In genomic region chr19:48895226-48895625, GRCh38 we compare ENCODE assay signal across 20 cellular contexts. TPM values are rescaled to one million over a fixed set of nuclear protein-coding genes. Genes with fewer than 3 reads are reported as not detected.
DNase-seq lines count a peak whose midpoint lies in the region; ATAC-seq, FAIRE-seq and TF ChIP-seq lines count a peak whose summit lies in the region.
"Had no signal": no experiment of that assay in that cellular context is flagged by ENCODE, and none has a peak within 500 bp of the region (broad histone marks: within the 10 kb centered on the region; RNA-seq: fewer than 3 reads in every experiment).

No MANE protein-coding gene starts in this region.

- peak overlapping the region; percentile 30 for H2BK12ac ChIP-seq in neuronal stem cell (ENCODE audit: low read length)

- CTCF ChIA-PET in GM12878 (lab: Yijun Ruan, JAX): interaction anchor here (1.3 to 1.4 kb wide), 2 partner anchors 9 to 53 kb away, joined by 5 to 6 read pairs; no protein-coding TSS in a partner anchor

- H2AK5ac ChIP-seq in neuronal stem cell (ENCODE audit: low read depth, low read length): peak overlapping the region; percentile 88

- H3K27me3 ChIP-seq in BLaER1: peaks cover 24% of the 10 kb centered on the region
- no peaks in the 10 kb centered on the region for H3K27me3 ChIP-seq in GM12878 (replicated peaks in 1 of 2; ENCODE audit: control insufficient read depth in 2 of 2, insufficient read depth in 2 of 2, low read length in 1 of 2)
- peaks cover 0 to 3% (median 0%) of the 10 kb centered on the region in 3 experiments for H3K27me3 ChIP-seq in neuronal stem cell (ENCODE audit: control insufficient read depth in 3 of 3, insufficient read depth in 3 of 3, low read depth in 1 of 3, low read length in 3 of 3)
- no peaks in the 10 kb centered on the region for H3K27me3 ChIP-seq in upper lobe of right lung
- H3K27me3 ChIP-seq: body of pancreas had no signal

- H3K14ac ChIP-seq in neuronal stem cell (ENCODE audit: low read length): no peak overlapping the region

- SMC1A ChIA-PET in GM12878 (lab: Charles Lee; ENCODE audit: uncharacterized antibody, unreplicated experiment): interaction anchor here (1.7 to 2.5 kb wide), 2 partner anchors 10 to 58 kb away, joined by 3 to 10 read pairs; no protein-coding TSS in a partner anchor

- no peak overlapping the region for H2AFZ ChIP-seq in GM12878 (ENCODE audit: control insufficient read depth, low read depth, low read length)
- peak overlapping the region; percentile 19 for H2AFZ ChIP-seq in neuronal stem cell (ENCODE audit: low read length)

- H3K9ac ChIP-seq in BLaER1 (no peak overlapping the region), ES-I3 (ENCODE audit: low read depth, low read length) (peak overlapping the region; percentile 56; the same call in 1 of the 2 replicates), GM12878 (ENCODE audit: control insufficient read depth, insufficient read depth, low read length) (no peak overlapping the region), neuronal stem cell (ENCODE audit: low read depth, low read length, poor library complexity) (no peak overlapping the region)

- no peak for TF ChIP-seq POLR2A in GM12878 (IDR thresholded peaks at IDR 0.05; ENCODE audit: low read depth, low read length)

- peak overlapping the region; percentile 5 for H2BK15ac ChIP-seq in neuronal stem cell (ENCODE audit: low read length)

- peaks cover 1% of the 10 kb centered on the region for H3K79me2 ChIP-seq in GM12878 (ENCODE audit: control insufficient read depth, insufficient read depth, low read length)

- no peak for TF ChIP-seq EP300 in GM12878 (IDR thresholded peaks at IDR 0.05; ENCODE audit: borderline replicate concordance in 1 of 2, control insufficient read depth in 1 of 2, low read depth in 2 of 2, low read length in 2 of 2)

- H3K4me1 ChIP-seq in BLaER1 (peaks cover 48% of the 10 kb centered on the region), ES-I3 (ENCODE audit: insufficient read depth, low read length) (no peaks in the 10 kb centered on the region; the same call in 1 of the 2 replicates), GM12878 (ENCODE audit: control insufficient read depth, insufficient read depth, low read length) (peaks cover 10% of the 10 kb centered on the region), neuronal stem cell (ENCODE audit: control insufficient read depth in 2 of 2, insufficient read depth in 1 of 2, low read depth in 1 of 2, low read length in 2 of 2) (peaks cover 2 to 4% of the 10 kb centered on the region in 2 donors), upper lobe of right lung (peaks cover 14% of the 10 kb centered on the region)
- H3K4me1 ChIP-seq: body of pancreas had no signal

- H3K23ac ChIP-seq in neuronal stem cell (ENCODE audit: low read depth, low read length, poor library complexity): no peak overlapping the region

- peak overlapping the region; percentile 17 for H3K4ac ChIP-seq in neuronal stem cell (ENCODE audit: low read length)

- peak overlapping the region; percentile 74 for H3K18ac ChIP-seq in neuronal stem cell (ENCODE audit: low read length)

- H2BK120ac ChIP-seq in neuronal stem cell (ENCODE audit: low read depth, low read length): no peak overlapping the region

- no peak overlapping the region for H4K91ac ChIP-seq in neuronal stem cell (ENCODE audit: low read depth, low read length, poor library complexity)

- no peaks in the 10 kb centered on the region for H3K9me3 ChIP-seq in BLaER1
- no peaks in the 10 kb centered on the region for H3K9me3 ChIP-seq in ES-I3 (ENCODE audit: control insufficient read depth, insufficient read depth, low read length)
- no peaks in the 10 kb centered on the region for H3K9me3 ChIP-seq in GM12878 (replicated peaks; ENCODE audit: control insufficient read depth, insufficient read depth, low read length)
- H3K9me3 ChIP-seq in neuronal stem cell (replicated peaks in 1 of 2; ENCODE audit: control insufficient read depth in 2 of 2, insufficient read depth in 1 of 2, low read depth in 1 of 2, low read length in 2 of 2): no peaks in the 10 kb centered on the region
- no peaks in the 10 kb centered on the region for H3K9me3 ChIP-seq in upper lobe of right lung
- H3K9me3 ChIP-seq: body of pancreas, neutrophil had no signal

- 67% methylated on average over 21 of the region's 21 CpGs for WGBS in GM12878 (ENCODE audit: insufficient coverage, insufficient replicate concordance, low lambda C conversion rate, missing lambda C conversion rate)
- no CpG with 5 or more reads among the region's 21 CpGs for WGBS in neuronal stem cell (ENCODE audit: extremely low coverage in 2 of 2, insufficient read length in 2 of 2, insufficient replicate concordance in 1 of 2), 2 donors

- no peaks in the 10 kb centered on the region for H3K79me1 ChIP-seq in neuronal stem cell (ENCODE audit: low read depth, low read length)

- H3K27ac ChIP-seq in BLaER1: no peak overlapping the region
- H3K27ac ChIP-seq in GM12878 (ENCODE audit: control insufficient read depth, insufficient read depth): peak overlapping the region; percentile 33; the same call in 1 of the 2 replicates
- H3K27ac ChIP-seq in neuronal stem cell (replicated peaks; ENCODE audit: low read length): no peak overlapping the region
- H3K27ac ChIP-seq in upper lobe of right lung: no peak overlapping the region
- H3K27ac ChIP-seq: neutrophil, WERI-Rb-1 had no signal

- peak overlapping the region; percentile 92 for H4K8ac ChIP-seq in neuronal stem cell (ENCODE audit: low read depth, low read length)

- DNase-seq in GM12878 (ENCODE audit: low read depth, low spot score) (no peak), neuronal stem cell (ENCODE audit: low spot score) (no peak), upper lobe of right lung (no peak), midbrain (lab: John Stamatoyannopoulos, UW) (no peak)
- DNase-seq: activated CD4-positive, alpha-beta memory T cell treated with anti-CD3 and anti-CD28 coated beads for 36 hours; body of pancreas; effector memory CD8-positive, alpha-beta T cell; glutamatergic neuron; NCI-H1105; NCI-H2081; NCI-H510A; stimulated activated CD4-positive, alpha-beta T cell treated with anti-CD3 and anti-CD28 coated beads, Interleukin-4, amount 100 ng/mL, for 24 hours; WERI-Rb-1 had no signal

- POLR2A ChIA-PET in GM12878 (lab: Charles Lee): interaction anchor here (0.6 to 2.6 kb wide), 8 partner anchors 9 to 567 kb away, joined by 3 to 22 read pairs (median 4); partner anchors contain the start of gene PPP1R15A

- H3K36me3 ChIP-seq in BLaER1: no peaks in the 10 kb centered on the region
- no peaks in the 10 kb centered on the region for H3K36me3 ChIP-seq in ES-I3 (ENCODE audit: insufficient read depth, low read length)
- H3K36me3 ChIP-seq in GM12878 (ENCODE audit: control insufficient read depth in 2 of 2, insufficient read depth in 2 of 2, low read length in 1 of 2): no peaks in the 10 kb centered on the region
- H3K36me3 ChIP-seq in neuronal stem cell (replicated peaks in 1 of 2; ENCODE audit: control insufficient read depth in 2 of 2, insufficient read depth in 2 of 2, low read length in 2 of 2): no peaks in the 10 kb centered on the region
- no peaks in the 10 kb centered on the region for H3K36me3 ChIP-seq in upper lobe of right lung
- H3K36me3 ChIP-seq: neutrophil, WERI-Rb-1 had no signal

- H2BK5ac ChIP-seq in neuronal stem cell (ENCODE audit: low read length): no peak overlapping the region

- H4K20me1 ChIP-seq in BLaER1 (no peaks in the 10 kb centered on the region), GM12878 (ENCODE audit: control insufficient read depth, insufficient read depth) (no peaks in the 10 kb centered on the region)

- in situ Hi-C loops in GM12878 (cut with MboI): no loop called here

- ATAC-seq in GM12878 (no peak), upper lobe of right lung (no peak), HG03135 (IDR thresholded peaks at IDR 0.05; ENCODE audit: unreplicated experiment) (no peak)
- ATAC-seq: activated naive CD4-positive, alpha-beta T cell treated with anti-CD3 and anti-CD28 coated beads, Interleukin-2, amount 50 U/mL, for 72 hours; body of pancreas; effector memory CD8-positive, alpha-beta T cell had no signal

- TF ChIP-seq CTCF in GM12878 (IDR thresholded peaks at IDR 0.05 in 2 of 3, conservative IDR thresholded peaks at IDR 0.05 in 1 of 3; ENCODE audit: control insufficient read depth in 2 of 3, extremely low read depth in 1 of 3, insufficient read depth in 1 of 3, low read depth in 3 of 3, low read length in 3 of 3) (no peak), upper lobe of right lung (IDR thresholded peaks at IDR 0.05) (no peak)

- no peak for TF ChIP-seq RAD21 in GM12878 (IDR thresholded peaks at IDR 0.05; ENCODE audit: insufficient read depth, low read depth, low read length)

- H3K4me2 ChIP-seq in BLaER1 (peak overlapping the region; percentile 78), GM12878 (ENCODE audit: control insufficient read depth, insufficient read depth) (peak overlapping the region; percentile 31), neuronal stem cell (ENCODE audit: insufficient read depth, low read length, poor library complexity, severe bottlenecking) (no peak overlapping the region)

- FAIRE-seq in GM12878 (lab: Jason Lieb, UNC): no peak

- intact Hi-C loops in GM12878 (cut with micrococcal nuclease; ENCODE audit: unreplicated experiment) (no loop called here), upper lobe of right lung (cut with DNase I) (no loop called here)

- RAD21 ChIA-PET in GM12878 (lab: Charles Lee; ENCODE audit: unreplicated experiment): interaction anchor here (1.0 to 2.0 kb wide), 2 partner anchors 21 to 67 kb away, joined by 5 to 10 read pairs; no protein-coding TSS in a partner anchor

- BruUV-seq in GM12878 (replicated peaks; lab: Mats Ljungman, UMichigan): TSS peak; percentile 62

- H3K4me3 ChIP-seq in BLaER1 (0 out of 2 replicates have a peak overlapping the region, but pooled peaks have one; percentile 54), GM12878 (peak overlapping the region; percentile 56; the same call in 1 of the 2 replicates), neuronal stem cell (ENCODE audit: low read length in 2 of 2) (no peak overlapping the region), upper lobe of right lung (no peak overlapping the region)
- H3K4me3 ChIP-seq: body of pancreas had no signal

RNA-seq across cellular contexts. Expression of gene TULP2, which starts 3.3 kb away (rescaled TPM):
- 0.64 and 1.1 TPM in 2 replicates for total RNA-seq in GM12878 (2013; cell fraction: nucleolus; rRNA removed)
- total RNA-seq in GM12878 (2014; rRNA removed) (0.49 and 0.56 TPM in 2 replicates), GM12878 (2014; rRNA removed; fragmentation: Illumina TruSeq; extraction: Trizol) (0.14 and 0.22 TPM in 2 replicates), GM12878 (2021) (0.82 and 1.2 TPM in 2 replicates), upper lobe of right lung (not detected)
- polyA plus RNA-seq in GM12878 (2011; ENCODE audit: low read depth): 0.28 TPM
- polyA plus RNA-seq in GM12878 (2011; rRNA removed) (0.26 and 0.45 TPM in 2 replicates), GM12878 (2014; fragmentation: Illumina TruSeq; extraction: Trizol) (0.31 and 0.57 TPM in 2 replicates), GM12878 (2014; fragmentation: Nextera tagmentation; extraction: Ambion mirVana) (under 1 TPM in 1 of 2 experiments, not detected in 1; 0.62 TPM), GM12878 (2014; rRNA removed) (0.69 and 1.5 TPM in 2 replicates), GM12878 (2016; fragmentation: Nextera tagmentation; extraction: Ambion mirVana) (under 1 TPM; 0.17 to 0.18 TPM)
- polyA plus RNA-seq in GM12878 (2011; cell fraction: cytosol; rRNA removed): 0.28 and 0.51 TPM in 2 replicates
- 0.19 and 0.40 TPM in 2 replicates for polyA plus RNA-seq in GM12878 (2011; cell fraction: nucleus; rRNA removed)
- 0.70 and 0.84 TPM in 2 replicates for polyA plus RNA-seq in GM12878 (2012)
- 0.15 and 0.52 TPM in 2 replicates for polyA minus RNA-seq in GM12878 (2011; rRNA and poly(A)+ RNA removed)
- polyA minus RNA-seq in GM12878 (2011; cell fraction: cytosol; rRNA and poly(A)+ RNA removed): not detected in 2 replicates
- polyA minus RNA-seq in GM12878 (2011; cell fraction: nucleus; rRNA and poly(A)+ RNA removed): 0.12 TPM in 1 of 2 replicates, not detected in the other
- polyA plus RNA-seq in neuronal stem cell (2013, experiment 1 of 2): 0.71 TPM
- 0.43 TPM for polyA plus RNA-seq in neuronal stem cell (2013, experiment 2 of 2)
- total RNA-seq: body of pancreas, smooth muscle cell, temporal lobe had no signal

RNA-seq across cellular contexts. Expression of gene NUCB1, which starts 4.9 kb away (rescaled TPM):
- total RNA-seq in GM12878 (2013; cell fraction: nucleolus; rRNA removed): 118 and 121 TPM in 2 replicates
- total RNA-seq in GM12878 (2014; rRNA removed) (41.8 and 48.6 TPM in 2 replicates), GM12878 (2014; rRNA removed; fragmentation: Illumina TruSeq; extraction: Trizol) (31.7 and 33.0 TPM in 2 replicates), GM12878 (2021) (80.2 and 82.4 TPM in 2 replicates), upper lobe of right lung (287 TPM)
- 41.2 TPM for polyA plus RNA-seq in GM12878 (2011; ENCODE audit: low read depth)
- polyA plus RNA-seq in GM12878 (2011; rRNA removed) (19.3 and 40.3 TPM in 2 replicates), GM12878 (2014; fragmentation: Illumina TruSeq; extraction: Trizol) (13.9 and 32.5 TPM in 2 replicates), GM12878 (2014; fragmentation: Nextera tagmentation; extraction: Ambion mirVana) (1 to 10 TPM; 1.8 to 3.2 TPM), GM12878 (2014; rRNA removed) (77.7 and 94.2 TPM in 2 replicates), GM12878 (2016; fragmentation: Nextera tagmentation; extraction: Ambion mirVana) (100 to 1,000 TPM; 112 TPM)
- 53.1 and 63.0 TPM in 2 replicates for polyA plus RNA-seq in GM12878 (2011; cell fraction: cytosol; rRNA removed)
- polyA plus RNA-seq in GM12878 (2011; cell fraction: nucleus; rRNA removed): 77.6 and 86.5 TPM in 2 replicates
- 97.8 and 107 TPM in 2 replicates for polyA plus RNA-seq in GM12878 (2012)
- polyA minus RNA-seq in GM12878 (2011; rRNA and poly(A)+ RNA removed): 14.6 and 32.7 TPM in 2 replicates
- polyA minus RNA-seq in GM12878 (2011; cell fraction: cytosol; rRNA and poly(A)+ RNA removed): 16.6 and 18.4 TPM in 2 replicates
- polyA minus RNA-seq in GM12878 (2011; cell fraction: nucleus; rRNA and poly(A)+ RNA removed): 15.7 and 20.2 TPM in 2 replicates
- 61.4 TPM for polyA plus RNA-seq in neuronal stem cell (2013, experiment 1 of 2)
- 60.3 TPM for polyA plus RNA-seq in neuronal stem cell (2013, experiment 2 of 2)

RNA-seq across cellular contexts. Expression of gene PPP1R15A, which starts 23.0 kb away (rescaled TPM):
- 90.5 and 94.5 TPM in 2 replicates for total RNA-seq in GM12878 (2013; cell fraction: nucleolus; rRNA removed)
- 23.9 and 26.3 TPM in 2 replicates for total RNA-seq in GM12878 (2014; rRNA removed)
- 21.0 and 22.2 TPM in 2 replicates for total RNA-seq in GM12878 (2014; rRNA removed; fragmentation: Illumina TruSeq; extraction: Trizol)
- 30.0 and 30.6 TPM in 2 replicates for total RNA-seq in GM12878 (2021)
- 32.8 TPM for polyA plus RNA-seq in GM12878 (2011; ENCODE audit: low read depth)
- polyA plus RNA-seq in GM12878 (2011; rRNA removed): 18.6 and 19.1 TPM in 2 replicates
- polyA plus RNA-seq in GM12878 (2011; cell fraction: cytosol; rRNA removed): 16.9 and 21.8 TPM in 2 replicates
- polyA plus RNA-seq in GM12878 (2011; cell fraction: nucleus; rRNA removed): 34.4 and 42.1 TPM in 2 replicates
- 64.8 and 69.0 TPM in 2 replicates for polyA plus RNA-seq in GM12878 (2012)
- 28.0 and 29.9 TPM in 2 replicates for polyA plus RNA-seq in GM12878 (2014; fragmentation: Illumina TruSeq; extraction: Trizol)
- under 1 TPM; 0.68 to 0.90 TPM for polyA plus RNA-seq in GM12878 (2014; fragmentation: Nextera tagmentation; extraction: Ambion mirVana)
- polyA plus RNA-seq in GM12878 (2014; rRNA removed): 28.5 and 29.0 TPM in 2 replicates
- polyA plus RNA-seq in GM12878 (2016; fragmentation: Nextera tagmentation; extraction: Ambion mirVana): 10 to 100 TPM; 44.1 to 50.8 TPM
- polyA minus RNA-seq in GM12878 (2011; rRNA and poly(A)+ RNA removed): 11.3 and 16.8 TPM in 2 replicates
- 7.4 and 12.2 TPM in 2 replicates for polyA minus RNA-seq in GM12878 (2011; cell fraction: cytosol; rRNA and poly(A)+ RNA removed)
- polyA minus RNA-seq in GM12878 (2011; cell fraction: nucleus; rRNA and poly(A)+ RNA removed): 19.8 and 24.3 TPM in 2 replicates
- polyA plus RNA-seq in neuronal stem cell (2013, experiment 1 of 2): 21.2 TPM
- polyA plus RNA-seq in neuronal stem cell (2013, experiment 2 of 2): 21.1 TPM
- 80.9 TPM for total RNA-seq in upper lobe of right lung

RNA-seq across cellular contexts. Expression of gene PLEKHA4, which starts 26.8 kb away (rescaled TPM):
- total RNA-seq in GM12878 (2013; cell fraction: nucleolus; rRNA removed): 1.8 and 2.3 TPM in 2 replicates
- total RNA-seq in GM12878 (2014; rRNA removed) (5.0 and 7.5 TPM in 2 replicates), GM12878 (2014; rRNA removed; fragmentation: Illumina TruSeq; extraction: Trizol) (3.1 and 3.3 TPM in 2 replicates), GM12878 (2021) (6.5 and 7.1 TPM in 2 replicates), upper lobe of right lung (16.0 TPM)
- polyA plus RNA-seq in GM12878 (2011; ENCODE audit: low read depth): 4.3 TPM
- polyA plus RNA-seq in GM12878 (2011; rRNA removed) (1.9 and 2.3 TPM in 2 replicates), GM12878 (2014; fragmentation: Illumina TruSeq; extraction: Trizol) (1.5 and 3.5 TPM in 2 replicates), GM12878 (2014; fragmentation: Nextera tagmentation; extraction: Ambion mirVana) (under 1 TPM in 1 of 2 experiments, not detected in 1; 0.13 TPM), GM12878 (2014; rRNA removed) (5.4 and 6.4 TPM in 2 replicates), GM12878 (2016; fragmentation: Nextera tagmentation; extraction: Ambion mirVana) (10 to 100 TPM in 1 of 2 experiments, 1 to 10 TPM in 1; 7.8 to 10.0 TPM)
- polyA plus RNA-seq in GM12878 (2011; cell fraction: cytosol; rRNA removed): 2.1 and 2.8 TPM in 2 replicates
- polyA plus RNA-seq in GM12878 (2011; cell fraction: nucleus; rRNA removed): 1.7 and 3.2 TPM in 2 replicates
- 13.4 and 14.8 TPM in 2 replicates for polyA plus RNA-seq in GM12878 (2012)
- 0.66 and 0.82 TPM in 2 replicates for polyA minus RNA-seq in GM12878 (2011; rRNA and poly(A)+ RNA removed)
- polyA minus RNA-seq in GM12878 (2011; cell fraction: cytosol; rRNA and poly(A)+ RNA removed): 1.4 TPM in 1 of 2 replicates, not detected in the other
- polyA minus RNA-seq in GM12878 (2011; cell fraction: nucleus; rRNA and poly(A)+ RNA removed): 0.36 and 1.4 TPM in 2 replicates
- 19.9 TPM for polyA plus RNA-seq in neuronal stem cell (2013, experiment 1 of 2)
- polyA plus RNA-seq in neuronal stem cell (2013, experiment 2 of 2): 19.6 TPM

RNA-seq across cellular contexts. Expression of gene DHDH, which starts 38.3 kb away (rescaled TPM):
- not detected in 2 replicates for total RNA-seq in GM12878 (2013; cell fraction: nucleolus; rRNA removed)
- total RNA-seq in GM12878 (2014; rRNA removed) (not detected in 2 replicates), GM12878 (2014; rRNA removed; fragmentation: Illumina TruSeq; extraction: Trizol) (not detected in 2 replicates), GM12878 (2021) (not detected in 2 replicates), upper lobe of right lung (3.0 TPM)
- polyA plus RNA-seq in GM12878 (2011; ENCODE audit: low read depth): not detected
- polyA plus RNA-seq in GM12878 (2011; rRNA removed) (0.15 and 0.23 TPM in 2 replicates), GM12878 (2014; fragmentation: Illumina TruSeq; extraction: Trizol) (not detected in 2 replicates), GM12878 (2014; fragmentation: Nextera tagmentation; extraction: Ambion mirVana) (under 1 TPM in 1 of 2 experiments, not detected in 1; 0.13 TPM), GM12878 (2014; rRNA removed) (0.19 TPM in 1 of 2 replicates, not detected in the other), GM12878 (2016; fragmentation: Nextera tagmentation; extraction: Ambion mirVana) (under 1 TPM in 1 of 2 experiments, not detected in 1; 0.21 TPM)
- polyA plus RNA-seq in GM12878 (2011; cell fraction: cytosol; rRNA removed): 0.25 and 0.28 TPM in 2 replicates
- polyA plus RNA-seq in GM12878 (2011; cell fraction: nucleus; rRNA removed): 0.16 and 0.26 TPM in 2 replicates
- 1.1 and 1.2 TPM in 2 replicates for polyA plus RNA-seq in GM12878 (2012)
- not detected in 2 replicates for polyA minus RNA-seq in GM12878 (2011; rRNA and poly(A)+ RNA removed)
- not detected in 2 replicates for polyA minus RNA-seq in GM12878 (2011; cell fraction: cytosol; rRNA and poly(A)+ RNA removed)
- polyA minus RNA-seq in GM12878 (2011; cell fraction: nucleus; rRNA and poly(A)+ RNA removed): not detected in 2 replicates
- polyA plus RNA-seq in neuronal stem cell (2013, experiment 1 of 2): 0.81 TPM
- polyA plus RNA-seq in neuronal stem cell (2013, experiment 2 of 2): 0.93 TPM
- total RNA-seq: body of pancreas had no signal

Comparison
In these comparisons a context has a peak if more than half of its experiments do, and no peak if none do; other contexts are left out.
1. H3K4me3 ChIP-seq: peak in BLaER1 (single experiment) and GM12878 (single experiment); none in neuronal stem cell (0 of 2) and upper lobe of right lung (single experiment).